In genomic region chr3:25902586-25902985, GRCh38 we compare ENCODE assay signal across 17 cellular contexts.
"Had no signal": no experiment of that assay in that cellular context is flagged by ENCODE, and none has a peak within 500 bp of the region (broad histone marks: within the 10 kb centered on the region; RNA-seq: fewer than 3 reads in every experiment).

No MANE protein-coding gene starts in this region.

- H3K27ac ChIP-seq: foreskin keratinocyte, pancreas, tibial artery, upper lobe of left lung, vagina had no signal

- ATAC-seq: foreskin keratinocyte; left ventricle myocardium superior; pancreas; right cardiac atrium; stimulated activated memory B cell treated with anti-CD40 and anti-IgM and Interleukin-4, amounts not matched to agents 10 μg/mL and 1 μg/mL and 100 μg/mL, for 72 hours had no signal

- H3K4me3 ChIP-seq: lung, pancreas, tibial artery, upper lobe of left lung, vagina had no signal

- H3K36me3 ChIP-seq: pancreas, tibial artery, upper lobe of left lung, vagina had no signal

- H3K27me3 ChIP-seq: foreskin keratinocyte, pancreas, tibial artery, upper lobe of left lung, vagina had no signal

- DNase-seq: cortex of kidney; endodermal cell; erythroblast; foreskin keratinocyte; immature natural killer cell; left ventricle myocardium superior; mesenchymal stem cell; naive B cell; occipital lobe; pancreas; right cardiac atrium; stimulated activated CD4-positive, alpha-beta T cell treated with anti-CD3 and anti-CD28 coated beads, Interleukin-4, amount 100 ng/mL, for 24 hours; tibial artery; upper lobe of left lung had no signal

- H3K4me1 ChIP-seq: foreskin keratinocyte, pancreas, upper lobe of left lung, vagina had no signal

- H3K9me3 ChIP-seq: pancreas, tibial artery, upper lobe of left lung, vagina had no signal
